In genomic region chr4:37204740-37205139, GRCh38 we compare ENCODE assay signal across 3 cellular contexts. TPM values are rescaled to one million over a fixed set of nuclear protein-coding genes. Genes with fewer than 3 reads are reported as not detected.
"Had no signal": no experiment of that assay in that cellular context is flagged by ENCODE, and none has a peak within 500 bp of the region (broad histone marks: within the 10 kb centered on the region; RNA-seq: fewer than 3 reads in every experiment).

No MANE protein-coding gene starts in this region.

RNA-seq across cellular contexts. Expression of gene NWD2, which starts 39.8 kb away (rescaled TPM):
- total RNA-seq: thoracic aorta, upper lobe of left lung, upper lobe of right lung had no signal
